Comparison of ENCODE assay signal across 8 cellular contexts in genomic region chr19:24035261-24035880, GRCh38. TPM values are rescaled to one million over a fixed set of nuclear protein-coding genes. Genes with fewer than 3 reads are reported as not detected.
DNase-seq lines count a peak whose midpoint lies in the region; ATAC-seq and TF ChIP-seq lines count a peak whose summit lies in the region.
"Not testable (repeated sequence)": the region's sequence is repeated elsewhere in the genome, so short reads cannot be mapped to it uniquely, and the experiment has no call there.

No MANE protein-coding gene starts in this region.

- TF ChIP-seq POLR2A in esophagus squamous epithelium (IDR thresholded peaks at IDR 0.05), result not testable (repeated sequence)

- not testable (repeated sequence) for TF ChIP-seq CTCF in WI38 (IDR thresholded peaks at IDR 0.05; ENCODE audit: low read depth, low read length); astrocyte of the cerebellum (IDR thresholded peaks at IDR 0.05; ENCODE audit: low read depth, low read length, missing control alignments); esophagus squamous epithelium (IDR thresholded peaks at IDR 0.05); left lung (IDR thresholded peaks at IDR 0.05); osteoblast (IDR thresholded peaks at IDR 0.05; ENCODE audit: extremely low read depth, low read depth, low read length); tibial artery (IDR thresholded peaks at IDR 0.05)

- H4K20me1 ChIP-seq in osteoblast (ENCODE audit: insufficient read depth, low read length), result peaks cover 13% of the 10 kb centered on the region

- intact Hi-C loops in esophagus squamous epithelium (cut with DNase I); left lung (cut with DNase I); tibial artery (cut with DNase I; ENCODE audit: low total_unique reads): not testable (repeated sequence)

- peaks cover 0 to 45% (median 0%) of the 10 kb centered on the region in 3 donors for H3K36me3 ChIP-seq in esophagus squamous epithelium
- H3K36me3 ChIP-seq in left lung, result peaks cover 0 to 32% of the 10 kb centered on the region in 2 donors
- peaks cover 22% of the 10 kb centered on the region for H3K36me3 ChIP-seq in osteoblast (ENCODE audit: insufficient read depth, low read length)
- H3K36me3 ChIP-seq in tibial artery, result peaks cover 5 to 24% (median 5%) of the 10 kb centered on the region in 3 donors

- 75 to 84% methylated on average over 12 of the region's 12 CpGs for WGBS in esophagus squamous epithelium, 2 donors

- not testable (repeated sequence) for ATAC-seq in left lung

- H3K27ac ChIP-seq in esophagus squamous epithelium (peak overlapping the region in 2 of 4 donors; percentile 95 to 97), left lung (peak overlapping the region in 1 of 2 donors; percentile 97), tibial artery (peak overlapping the region in 1 of 2 donors; percentile 86)
- not testable (repeated sequence) for H3K27ac ChIP-seq in osteoblast (ENCODE audit: low read depth, low read length)

- H3K4me1 ChIP-seq in esophagus squamous epithelium, result peaks cover 7 to 50% (median 21%) of the 10 kb centered on the region in 3 donors
- H3K4me1 ChIP-seq in left lung, result peaks cover 0 to 43% of the 10 kb centered on the region in 2 donors
- peaks cover 10% of the 10 kb centered on the region for H3K4me1 ChIP-seq in osteoblast (ENCODE audit: insufficient read depth, low read length)
- peaks cover 0 to 51% (median 19%) of the 10 kb centered on the region in 4 donors for H3K4me1 ChIP-seq in tibial artery

- peaks cover 61% of the 10 kb centered on the region for H3K79me2 ChIP-seq in osteoblast (ENCODE audit: insufficient read depth, low read length)

- DNase-seq in CD1c-positive myeloid dendritic cell (ENCODE audit: extremely low spot score) (peak; percentile 25), Kasumi-1 (lab: John Stamatoyannopoulos, UW) (peak; percentile 57 to 66)
- not testable (repeated sequence) for DNase-seq in astrocyte of the cerebellum (ENCODE audit: low read depth); esophagus squamous epithelium (lab: John Stamatoyannopoulos, UW); left lung; osteoblast (ENCODE audit: insufficient read length, low spot score, missing footprints); tibial artery

- in situ Hi-C loops in astrocyte of the cerebellum (cut with HindIII; ENCODE audit: low sequenced_read_pairs), result not testable (repeated sequence)

- not testable (repeated sequence) for H3K27me3 ChIP-seq in esophagus squamous epithelium; left lung; osteoblast (ENCODE audit: insufficient read depth, low read length); tibial artery

- peak overlapping the region; percentile 84 for H3K4me2 ChIP-seq in osteoblast (ENCODE audit: insufficient read depth, low read length)

- H2AFZ ChIP-seq in osteoblast (ENCODE audit: low read length), result not testable (repeated sequence)

- H3K4me3 ChIP-seq in WI38 (ENCODE audit: low read depth, low read length) (peak overlapping the region; percentile 82), astrocyte of the cerebellum (ENCODE audit: low read depth, low read length) (peak overlapping the region; percentile 77), esophagus squamous epithelium (peak overlapping the region in 3 of 4 donors; percentile 83 to 94 (median 88)), left lung (peak overlapping the region; percentile 58 to 85), osteoblast (ENCODE audit: insufficient read depth, low read length) (peak overlapping the region; percentile 88), tibial artery (peak overlapping the region; percentile 62 to 86)

- not testable (repeated sequence) for H3K9me3 ChIP-seq in esophagus squamous epithelium; left lung; osteoblast (ENCODE audit: low read depth, low read length); tibial artery

RNA-seq across cellular contexts. Expression of gene ZNF254, which starts 51.6 kb away (rescaled TPM):
- total RNA-seq in esophagus squamous epithelium (10 to 100 TPM in 1 of 4 donors, 1 to 10 TPM in 3; 6.1 to 18.3 (median 8.8) TPM), left lung (10 to 100 TPM; 14.7 to 21.3 TPM), osteoblast (15.2 and 16.2 TPM in 2 replicates)
